In the genomic region with DNA sequence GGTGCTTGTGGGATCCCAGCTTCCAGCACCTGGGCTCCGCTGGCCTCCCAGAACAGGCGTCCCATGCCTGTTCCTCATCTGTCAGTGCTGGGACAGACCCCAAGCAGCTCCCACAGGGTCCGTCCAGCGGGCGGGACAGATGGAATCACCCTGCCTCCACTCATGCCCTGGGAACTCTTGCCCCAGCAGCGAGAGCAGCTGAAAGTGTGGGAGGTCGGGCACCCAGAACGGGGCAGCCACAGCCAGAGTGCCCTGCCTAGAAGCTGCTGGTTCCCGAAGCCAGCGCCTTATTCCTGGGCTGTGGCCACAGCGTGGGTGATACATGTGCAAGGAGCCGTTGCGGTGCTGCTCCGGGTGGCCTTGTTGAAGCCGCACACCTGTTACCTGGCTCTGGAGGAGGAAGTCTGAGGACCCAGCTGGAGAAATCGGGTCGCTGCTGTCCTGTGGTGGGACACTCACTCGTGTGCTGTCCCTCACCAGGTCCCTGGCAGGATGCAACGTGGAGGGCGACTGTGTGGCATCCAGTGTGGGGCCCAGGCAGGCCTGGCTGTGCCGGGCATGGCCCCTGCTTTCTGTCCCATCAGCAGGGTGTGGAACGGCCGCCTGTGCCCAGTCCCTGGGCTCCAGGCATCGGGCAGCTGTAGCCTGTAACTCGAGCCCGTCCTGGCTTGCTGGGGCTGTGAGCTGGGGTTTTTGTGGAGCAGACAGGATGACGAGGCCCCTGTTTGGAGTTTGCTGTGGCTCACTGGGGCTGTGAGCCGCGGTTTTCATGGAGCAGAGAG, we compare ENCODE assay signal across 1 cellular context.
TF ChIP-seq lines count a peak whose summit lies in the region.

No MANE protein-coding gene starts in this region.

TF ChIP-seq in SK-N-SH treated with all-trans-retinoic acid at 6 μM for 48 hours, 23 proteins besides CTCF, POLR2A, EP300 and RAD21 (continued from another document):
- TF ChIP-seq, protein P1, sequence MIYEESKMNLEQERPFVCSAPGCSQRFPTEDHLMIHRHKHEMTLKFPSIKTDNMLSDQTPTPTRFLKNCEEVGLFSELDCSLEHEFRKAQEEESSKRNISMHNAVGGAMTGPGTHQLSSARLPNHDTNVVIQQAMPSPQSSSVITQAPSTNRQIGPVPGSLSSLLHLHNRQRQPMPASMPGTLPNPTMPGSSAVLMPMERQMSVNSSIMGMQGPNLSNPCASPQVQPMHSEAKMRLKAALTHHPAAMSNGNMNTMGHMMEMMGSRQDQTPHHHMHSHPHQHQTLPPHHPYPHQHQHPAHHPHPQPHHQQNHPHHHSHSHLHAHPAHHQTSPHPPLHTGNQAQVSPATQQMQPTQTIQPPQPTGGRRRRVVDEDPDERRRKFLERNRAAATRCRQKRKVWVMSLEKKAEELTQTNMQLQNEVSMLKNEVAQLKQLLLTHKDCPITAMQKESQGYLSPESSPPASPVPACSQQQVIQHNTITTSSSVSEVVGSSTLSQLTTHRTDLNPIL (CRISPR knock-in tag; IDR thresholded peaks at IDR 0.05; ENCODE audit: low read depth): no peak
- TF ChIP-seq ESRRG (CRISPR knock-in tag; IDR thresholded peaks at IDR 0.05) (no peak), ZC3H10 (CRISPR knock-in tag; IDR thresholded peaks at IDR 0.05) (no peak), CSDC2 (CRISPR knock-in tag; IDR thresholded peaks at IDR 0.05) (no peak), TCF4 (CRISPR knock-in tag; IDR thresholded peaks at IDR 0.05; ENCODE audit: borderline replicate concordance) (no peak), ZNF8 (CRISPR knock-in tag; IDR thresholded peaks at IDR 0.05) (no peak), ISL1 (CRISPR knock-in tag; IDR thresholded peaks at IDR 0.05) (no peak), BACH2 (CRISPR knock-in tag; IDR thresholded peaks at IDR 0.05; ENCODE audit: borderline replicate concordance) (no peak), ZNF565 (CRISPR knock-in tag; conservative IDR thresholded peaks at IDR 0.05; ENCODE audit: low read depth) (no peak), TOX (CRISPR knock-in tag; IDR thresholded peaks at IDR 0.05; ENCODE audit: borderline replicate concordance) (no peak), ZFP30 (CRISPR knock-in tag; IDR thresholded peaks at IDR 0.05) (no peak), PPARA (CRISPR knock-in tag; IDR thresholded peaks at IDR 0.05; ENCODE audit: borderline replicate concordance) (no peak)
- TF ChIP-seq, protein P2, sequence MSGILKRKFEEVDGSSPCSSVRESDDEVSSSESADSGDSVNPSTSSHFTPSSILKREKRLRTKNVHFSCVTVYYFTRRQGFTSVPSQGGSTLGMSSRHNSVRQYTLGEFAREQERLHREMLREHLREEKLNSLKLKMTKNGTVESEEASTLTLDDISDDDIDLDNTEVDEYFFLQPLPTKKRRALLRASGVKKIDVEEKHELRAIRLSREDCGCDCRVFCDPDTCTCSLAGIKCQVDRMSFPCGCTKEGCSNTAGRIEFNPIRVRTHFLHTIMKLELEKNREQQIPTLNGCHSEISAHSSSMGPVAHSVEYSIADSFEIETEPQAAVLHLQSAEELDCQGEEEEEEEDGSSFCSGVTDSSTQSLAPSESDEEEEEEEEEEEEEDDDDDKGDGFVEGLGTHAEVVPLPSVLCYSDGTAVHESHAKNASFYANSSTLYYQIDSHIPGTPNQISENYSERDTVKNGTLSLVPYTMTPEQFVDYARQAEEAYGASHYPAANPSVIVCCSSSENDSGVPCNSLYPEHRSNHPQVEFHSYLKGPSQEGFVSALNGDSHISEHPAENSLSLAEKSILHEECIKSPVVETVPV (CRISPR knock-in tag; IDR thresholded peaks at IDR 0.05): no peak
- TF ChIP-seq, protein P3, sequence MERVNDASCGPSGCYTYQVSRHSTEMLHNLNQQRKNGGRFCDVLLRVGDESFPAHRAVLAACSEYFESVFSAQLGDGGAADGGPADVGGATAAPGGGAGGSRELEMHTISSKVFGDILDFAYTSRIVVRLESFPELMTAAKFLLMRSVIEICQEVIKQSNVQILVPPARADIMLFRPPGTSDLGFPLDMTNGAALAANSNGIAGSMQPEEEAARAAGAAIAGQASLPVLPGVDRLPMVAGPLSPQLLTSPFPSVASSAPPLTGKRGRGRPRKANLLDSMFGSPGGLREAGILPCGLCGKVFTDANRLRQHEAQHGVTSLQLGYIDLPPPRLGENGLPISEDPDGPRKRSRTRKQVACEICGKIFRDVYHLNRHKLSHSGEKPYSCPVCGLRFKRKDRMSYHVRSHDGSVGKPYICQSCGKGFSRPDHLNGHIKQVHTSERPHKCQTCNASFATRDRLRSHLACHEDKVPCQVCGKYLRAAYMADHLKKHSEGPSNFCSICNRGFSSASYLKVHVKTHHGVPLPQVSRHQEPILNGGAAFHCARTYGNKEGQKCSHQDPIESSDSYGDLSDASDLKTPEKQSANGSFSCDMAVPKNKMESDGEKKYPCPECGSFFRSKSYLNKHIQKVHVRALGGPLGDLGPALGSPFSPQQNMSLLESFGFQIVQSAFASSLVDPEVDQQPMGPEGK (CRISPR knock-in tag; IDR thresholded peaks at IDR 0.05; ENCODE audit: borderline replicate concordance): no peak
